ENCODE assay signal across 9 cellular contexts in genomic region chr1:9315411-9316079, GRCh38. TPM values are rescaled to one million over a fixed set of nuclear protein-coding genes. Genes with fewer than 3 reads are reported as not detected.
A peak's percentile ranks its signal among the peaks of the same experiment; 100 is the strongest.
DNase-seq lines count a peak whose midpoint lies in the region; ATAC-seq and TF ChIP-seq lines count a peak whose summit lies in the region.
"Had no signal": no experiment of that assay in that cellular context is flagged by ENCODE, and none has a peak within 500 bp of the region (broad histone marks: within the 10 kb centered on the region; RNA-seq: fewer than 3 reads in every experiment).

No MANE protein-coding gene starts in this region.

- peaks cover 10% of the 10 kb centered on the region for H3K4me1 Mint-ChIP-seq in activated T-helper 17 cell treated with anti-CD3 and anti-CD28 coated beads, Interleukin-2, amount 50 U/mL, for 72 hours

- TF ChIP-seq POLR2A in heart left ventricle (IDR thresholded peaks at IDR 0.05), result no peak

- no peaks in the 10 kb centered on the region for H3K9me3 Mint-ChIP-seq in activated T-helper 17 cell treated with anti-CD3 and anti-CD28 coated beads, Interleukin-2, amount 50 U/mL, for 72 hours

- ATAC-seq in activated T-helper 17 cell treated with anti-CD3 and anti-CD28 coated beads, Interleukin-2, amount 50 U/mL, for 72 hours (replicated peaks), result peak; percentile 85
- ATAC-seq in heart left ventricle, result no peak

- no peaks in the 10 kb centered on the region for H3K27me3 Mint-ChIP-seq in activated T-helper 17 cell treated with anti-CD3 and anti-CD28 coated beads, Interleukin-2, amount 50 U/mL, for 72 hours
- H3K27me3 Mint-ChIP-seq: B cell had no signal

- peaks cover 7% of the 10 kb centered on the region for H3K36me3 Mint-ChIP-seq in activated T-helper 17 cell treated with anti-CD3 and anti-CD28 coated beads, Interleukin-2, amount 50 U/mL, for 72 hours (ENCODE audit: low read depth)

- peaks cover 0 to 19% (median 10%) of the 10 kb centered on the region in 5 donors for H3K36me3 ChIP-seq in subcutaneous abdominal adipose tissue (ENCODE audit: control insufficient read depth in 5 of 5, insufficient read depth in 5 of 5, low read length in 5 of 5)
- H3K36me3 ChIP-seq in heart left ventricle, result peaks cover 0 to 5% (median 0%) of the 10 kb centered on the region in 9 donors

- H3K27ac Mint-ChIP-seq in activated T-helper 17 cell treated with anti-CD3 and anti-CD28 coated beads, Interleukin-2, amount 50 U/mL, for 72 hours, result peak overlapping the region; percentile 96
- H3K27ac Mint-ChIP-seq: B cell had no signal

- intact Hi-C loops in heart left ventricle (cut with DNase I), result no loop called here

- H3K27me3 ChIP-seq in subcutaneous abdominal adipose tissue (ENCODE audit: control insufficient read depth in 5 of 5, insufficient read depth in 4 of 5, low read length in 5 of 5) (no peaks in the 10 kb centered on the region), heart left ventricle (no peaks in the 10 kb centered on the region)

- no peak for TF ChIP-seq CTCF in heart left ventricle (IDR thresholded peaks at IDR 0.05)

- 78 to 86% (median 83%) methylated on average over 19 to 20 of the region's 20 CpGs for WGBS in heart left ventricle, 4 donors

- DNase-seq in NCI-H2196 (lab: John Stamatoyannopoulos, UW; ENCODE audit: unreplicated experiment) (peak; percentile 16), NCI-H2196 treated with DMSO at 0.1 percent for 48 hours (lab: John Stamatoyannopoulos, UW; ENCODE audit: unreplicated experiment) (no peak), iris pigment epithelial cell (ENCODE audit: low read depth) (peak; percentile 87), SHP77 treated with DMSO at 0.1 percent for 48 hours (lab: John Stamatoyannopoulos, UW) (no peak), heart left ventricle (no peak), SIG-M5 (lab: John Stamatoyannopoulos, UW) (no peak)

- no peaks in the 10 kb centered on the region for H3K9me3 ChIP-seq in subcutaneous abdominal adipose tissue (ENCODE audit: control insufficient read depth in 5 of 5, low read length in 5 of 5)
- H3K9me3 ChIP-seq in heart left ventricle, result no peaks in the 10 kb centered on the region

- H3K4me1 ChIP-seq in subcutaneous abdominal adipose tissue (ENCODE audit: control insufficient read depth in 5 of 5, insufficient read depth in 5 of 5, low read length in 5 of 5) (peaks cover 3 to 73% (median 56%) of the 10 kb centered on the region in 5 donors), heart left ventricle (peaks cover 0 to 37% (median 14%) of the 10 kb centered on the region in 12 donors)

- H3K9ac ChIP-seq in subcutaneous abdominal adipose tissue (ENCODE audit: low read length in 5 of 5), result no peak overlapping the region

- H3K27ac ChIP-seq in subcutaneous abdominal adipose tissue (ENCODE audit: low read depth, low read length) (peak overlapping the region; percentile 2), heart left ventricle (peak overlapping the region in 1 of 12 donors; percentile 24)

- H3K4me3 ChIP-seq in subcutaneous abdominal adipose tissue (ENCODE audit: low read depth in 1 of 5, low read length in 5 of 5) (no peak overlapping the region), heart left ventricle (no peak overlapping the region)

- peak overlapping the region; percentile 75 for H3K4me3 Mint-ChIP-seq in activated T-helper 17 cell treated with anti-CD3 and anti-CD28 coated beads, Interleukin-2, amount 50 U/mL, for 72 hours
- H3K4me3 Mint-ChIP-seq: B cell had no signal

RNA-seq across cellular contexts. Expression of gene SPSB1, which starts 22.9 kb away (rescaled TPM):
- 10 to 100 TPM in 1 of 2 donors, 1 to 10 TPM in 1; 8.1 to 14.4 TPM for total RNA-seq in activated T-helper 17 cell treated with anti-CD3 and anti-CD28 coated beads, Interleukin-2, amount 50 U/mL, for 72 hours
- total RNA-seq in heart left ventricle, result 10 to 100 TPM in 3 of 9 donors, 1 to 10 TPM in 6; 7.7 to 27.2 (median 9.2) TPM
- 10 to 100 TPM in 1 of 2 donors, 1 to 10 TPM in 1; 7.0 to 10.9 TPM for polyA plus RNA-seq in heart left ventricle

Comparison
In these comparisons a context has a peak if more than half of its experiments do, and no peak if none do; other contexts are left out.
1. DNase-seq: peak in NCI-H2196 (single experiment) and iris pigment epithelial cell (single experiment); none in NCI-H2196 treated with DMSO at 0.1 percent for 48 hours (single experiment), SHP77 treated with DMSO at 0.1 percent for 48 hours (single experiment), heart left ventricle (0 of 5) and SIG-M5 (single experiment).